10 cellular contexts compared by ENCODE assay signal in genomic region chr4:168587326-168588125, GRCh38.
DNase-seq lines count a peak whose midpoint lies in the region; ATAC-seq and TF ChIP-seq lines count a peak whose summit lies in the region.
"Had no signal": no experiment of that assay in that cellular context is flagged by ENCODE, and none has a peak within 500 bp of the region (broad histone marks: within the 10 kb centered on the region; RNA-seq: fewer than 3 reads in every experiment).

No MANE protein-coding gene starts in this region.

- no peak overlapping the region for H3K4me3 Mint-ChIP-seq in Calu3 (ENCODE audit: low read depth, unreplicated experiment)
- H3K4me3 Mint-ChIP-seq: activated CD4-positive, alpha-beta memory T cell treated with anti-CD3 and anti-CD28 coated beads for 36 hours had no signal

- H3K4me2 ChIP-seq in trophoblast cell (ENCODE audit: low read length): peak overlapping the region; percentile 56

- CTCF ChIA-PET in Calu3 (lab: Charles Lee): interaction anchor here (0.5 to 0.6 kb wide), 2 partner anchors 25 to 423 kb away, joined by 3 read pairs; partner anchors contain the start of gene CBR4
- CTCF ChIA-PET in RWPE1 (lab: Yijun Ruan, JAX): interaction anchor here (0.6 to 1.2 kb wide), 4 partner anchors 44 to 292 kb away, joined by 3 to 4 read pairs (median 4); no protein-coding TSS in a partner anchor

- DNase-seq in Calu3 (peak; percentile 8), RWPE1 (ENCODE audit: low spot score) (peak; percentile 86), fibroblast of pulmonary artery (ENCODE audit: low read depth) (peak; percentile 83), trophoblast cell (peak; percentile 83 to 92), Peyer's patch (no peak), T-helper 1 cell (no peak)
- DNase-seq: activated CD4-positive, alpha-beta memory T cell treated with anti-CD3 and anti-CD28 coated beads for 36 hours; COR-L47 had no signal

- TF ChIP-seq CTCF in Calu3 (IDR thresholded peaks at IDR 0.05; ENCODE audit: unreplicated experiment) (no peak), RWPE1 (conservative IDR thresholded peaks at IDR 0.05; ENCODE audit: low read depth) (no peak), fibroblast of pulmonary artery (IDR thresholded peaks at IDR 0.05; ENCODE audit: low read length, missing control alignments) (no peak), Peyer's patch (IDR thresholded peaks at IDR 0.05) (no peak)

- no peak overlapping the region for H2AFZ ChIP-seq in trophoblast cell (ENCODE audit: insufficient read depth, low read length, poor library complexity)

- peaks cover 21% of the 10 kb centered on the region in 2 experiments for H3K4me1 ChIP-seq in trophoblast cell (ENCODE audit: control insufficient read depth in 1 of 2, insufficient read depth in 2 of 2, low read length in 2 of 2)
- no peaks in the 10 kb centered on the region for H3K4me1 ChIP-seq in Peyer's patch

- peak overlapping the region; percentile 62 for H2AK5ac ChIP-seq in trophoblast cell (ENCODE audit: low read length)

- peak overlapping the region; percentile 95 for H2BK120ac ChIP-seq in trophoblast cell (ENCODE audit: insufficient read depth, low read length, poor library complexity)

- no peaks in the 10 kb centered on the region for H3K9me3 Mint-ChIP-seq in Calu3 (ENCODE audit: low read depth, unreplicated experiment)
- H3K9me3 Mint-ChIP-seq: activated CD4-positive, alpha-beta memory T cell treated with anti-CD3 and anti-CD28 coated beads for 36 hours had no signal

- intact Hi-C loops in Calu3 (cut with micrococcal nuclease; ENCODE audit: unreplicated experiment): loop anchor here (5.0 kb wide), 4 partner anchors 45 to 330 kb away; no protein-coding TSS in a partner anchor

- no peaks in the 10 kb centered on the region for H3K27me3 Mint-ChIP-seq in Calu3 (ENCODE audit: unreplicated experiment)

- H2BK12ac ChIP-seq in trophoblast cell (ENCODE audit: low read length): peak overlapping the region; percentile 97

- TF ChIP-seq POLR2A in Peyer's patch (IDR thresholded peaks at IDR 0.05): no peak

- H3K4me1 Mint-ChIP-seq in Calu3 (ENCODE audit: low read depth, unreplicated experiment): peaks cover 17% of the 10 kb centered on the region

- peak overlapping the region; percentile 86 for H4K91ac ChIP-seq in trophoblast cell (ENCODE audit: low read depth, low read length)

- H3K4ac ChIP-seq in trophoblast cell (ENCODE audit: low read depth, low read length): peak overlapping the region; percentile 20

- no peak overlapping the region for H3K9ac ChIP-seq in trophoblast cell (ENCODE audit: low read length)

- no CpG with 5 or more reads among the region's 12 CpGs for WGBS in trophoblast cell (ENCODE audit: extremely low coverage, insufficient coverage, insufficient read length)

- no peaks in the 10 kb centered on the region for H3K79me2 ChIP-seq in trophoblast cell (ENCODE audit: control insufficient read depth, insufficient read depth, low read length, poor library complexity)

- H4K8ac ChIP-seq in trophoblast cell (ENCODE audit: low read depth, low read length): peak overlapping the region; percentile 50

- no peak overlapping the region for H3K27ac Mint-ChIP-seq in Calu3 (ENCODE audit: unreplicated experiment)
- H3K27ac Mint-ChIP-seq: activated CD4-positive, alpha-beta memory T cell treated with anti-CD3 and anti-CD28 coated beads for 36 hours had no signal

- H3K18ac ChIP-seq in trophoblast cell (ENCODE audit: low read length): peak overlapping the region; percentile 57

- H3K4me3 ChIP-seq in fibroblast of pulmonary artery (replicated peaks; ENCODE audit: low read depth, low read length) (no peak overlapping the region), trophoblast cell (ENCODE audit: low read depth, low read length) (no peak overlapping the region), Peyer's patch (no peak overlapping the region)

- H3K23ac ChIP-seq in trophoblast cell (ENCODE audit: low read length): no peak overlapping the region

- peak overlapping the region; percentile 66 for H3K14ac ChIP-seq in trophoblast cell (ENCODE audit: low read length)

- H3K9me3 ChIP-seq in trophoblast cell (ENCODE audit: insufficient read depth, low read depth, low read length) (no peaks in the 10 kb centered on the region), Peyer's patch (no peaks in the 10 kb centered on the region)

- POLR2A ChIA-PET in RWPE1 (lab: Yijun Ruan, JAX; ENCODE audit: low non-redundant PET): no interaction called here

- ATAC-seq in HG02973 (IDR thresholded peaks at IDR 0.05; ENCODE audit: unreplicated experiment): no peak
- no peak for ATAC-seq in HG03139 (IDR thresholded peaks at IDR 0.05; ENCODE audit: unreplicated experiment)

- H3K27me3 ChIP-seq in trophoblast cell (ENCODE audit: insufficient read depth, low read length) (no peaks in the 10 kb centered on the region), Peyer's patch (no peaks in the 10 kb centered on the region)

- H2BK5ac ChIP-seq in trophoblast cell (ENCODE audit: low read depth, low read length, poor library complexity): peak overlapping the region; percentile 92

- no peaks in the 10 kb centered on the region for H3K36me3 ChIP-seq in trophoblast cell (ENCODE audit: control insufficient read depth in 1 of 2, insufficient read depth in 2 of 2, low read length in 2 of 2)
- H3K36me3 ChIP-seq in Peyer's patch: no peaks in the 10 kb centered on the region

- H4K12ac ChIP-seq in trophoblast cell (ENCODE audit: low read depth, low read length): no peak overlapping the region

- no TSS peak for BruUV-seq in Calu3 (replicated peaks; lab: Mats Ljungman, UMichigan)

- H3K36me3 Mint-ChIP-seq in Calu3 (ENCODE audit: insufficient read depth, unreplicated experiment): no peaks in the 10 kb centered on the region
- H3K36me3 Mint-ChIP-seq: activated CD4-positive, alpha-beta memory T cell treated with anti-CD3 and anti-CD28 coated beads for 36 hours had no signal

- peak overlapping the region; percentile 90 for H3K27ac ChIP-seq in RWPE1
- H3K27ac ChIP-seq in trophoblast cell (ENCODE audit: low read depth, low read length): peak overlapping the region; percentile 99
- H3K27ac ChIP-seq in Peyer's patch: no peak overlapping the region

- H3K79me1 ChIP-seq in trophoblast cell (ENCODE audit: low read length): peaks cover 28% of the 10 kb centered on the region

Comparison
In these comparisons a context has a peak if more than half of its experiments do, and no peak if none do; other contexts are left out.
1. DNase-seq: peak in Calu3 (single experiment), RWPE1 (single experiment), fibroblast of pulmonary artery (single experiment) and trophoblast cell (2 of 2); none in Peyer's patch (0 of 3) and T-helper 1 cell (0 of 5).
2. H3K27ac ChIP-seq: peak in RWPE1 (single experiment) and trophoblast cell (single experiment); none in Peyer's patch (0 of 4).